8 cellular contexts compared by ENCODE assay signal in genomic region chr3:8324727-8325126, GRCh38.
DNase-seq lines count a peak whose midpoint lies in the region; ATAC-seq and TF ChIP-seq lines count a peak whose summit lies in the region.

No MANE protein-coding gene starts in this region.

- H3K9ac ChIP-seq in endodermal cell (ENCODE audit: extremely low read depth, low read length, poor library complexity, severe bottlenecking), result no peak overlapping the region

- DNase-seq in CD1c-positive myeloid dendritic cell (ENCODE audit: extremely low spot score) (peak; percentile 26), KBM-7 (peak; percentile 81), endodermal cell (peak; percentile 80)
- DNase-seq in activated CD4-positive, alpha-beta T cell treated with anti-CD3 and anti-CD28 coated beads, Interleukin-2, amount 50 U/mL, for 1 hour, result peak; percentile 59
- peak; percentile 79 for DNase-seq in natural killer cell treated with Interleukin-12 subunit alpha and Interleukin-12 subunit beta and Interleukin-15 and Interleukin-18, amount 100 ng/mL, for 72 hours (ENCODE audit: low spot score)

- no peak overlapping the region for H3K27ac Mint-ChIP-seq in endodermal cell
- H3K27ac Mint-ChIP-seq in natural killer cell treated with Interleukin-12 subunit alpha and Interleukin-12 subunit beta and Interleukin-15 and Interleukin-18, amount 100 ng/mL, for 72 hours, result no peak overlapping the region

- H3K9me3 Mint-ChIP-seq in endodermal cell, result peaks cover 14% of the 10 kb centered on the region
- H3K9me3 Mint-ChIP-seq in natural killer cell treated with Interleukin-12 subunit alpha and Interleukin-12 subunit beta and Interleukin-15 and Interleukin-18, amount 100 ng/mL, for 72 hours, result no peaks in the 10 kb centered on the region

- H3K4me1 Mint-ChIP-seq in endodermal cell, result peaks cover 21% of the 10 kb centered on the region
- H3K4me1 Mint-ChIP-seq in natural killer cell treated with Interleukin-12 subunit alpha and Interleukin-12 subunit beta and Interleukin-15 and Interleukin-18, amount 100 ng/mL, for 72 hours (ENCODE audit: low read depth in 2 of 2), result peaks cover 17 to 20% of the 10 kb centered on the region in 2 donors

- no peaks in the 10 kb centered on the region for H3K36me3 Mint-ChIP-seq in endodermal cell (ENCODE audit: low read depth)
- no peaks in the 10 kb centered on the region for H3K36me3 Mint-ChIP-seq in natural killer cell treated with Interleukin-12 subunit alpha and Interleukin-12 subunit beta and Interleukin-15 and Interleukin-18, amount 100 ng/mL, for 72 hours

- H3K4me3 Mint-ChIP-seq in endodermal cell, result no peak overlapping the region
- H3K4me3 Mint-ChIP-seq in natural killer cell treated with Interleukin-12 subunit alpha and Interleukin-12 subunit beta and Interleukin-15 and Interleukin-18, amount 100 ng/mL, for 72 hours, result no peak overlapping the region

- peak; percentile 82 for TF ChIP-seq CTCF in endodermal cell (conservative IDR thresholded peaks at IDR 0.05)

- no peaks in the 10 kb centered on the region for H3K27me3 ChIP-seq in endodermal cell (ENCODE audit: control insufficient read depth, insufficient read depth, low read length, poor library complexity, severe bottlenecking)

- H3K4me1 ChIP-seq in endodermal cell (ENCODE audit: control insufficient read depth, insufficient read depth, low read length), result peaks cover 17% of the 10 kb centered on the region

- no peaks in the 10 kb centered on the region for H3K36me3 ChIP-seq in endodermal cell (ENCODE audit: control insufficient read depth, insufficient read depth, low read length)

- no peak overlapping the region for H3K4me3 ChIP-seq in endodermal cell (ENCODE audit: low read length)

- in situ Hi-C loops in KBM-7 (cut with MboI; ENCODE audit: low pct_unique_long_range_greater_than_20kb, low sequenced_read_pairs), result no loop called here

- ATAC-seq in GM19372 (IDR thresholded peaks at IDR 0.05; ENCODE audit: low read depth, unreplicated experiment) (peak; percentile 75), HG03521 (IDR thresholded peaks at IDR 0.05; ENCODE audit: unreplicated experiment) (no peak), HG03095 (IDR thresholded peaks at IDR 0.05; ENCODE audit: unreplicated experiment) (no peak)
- peak; percentile 70 to 85 for ATAC-seq in natural killer cell treated with Interleukin-12 subunit alpha and Interleukin-12 subunit beta and Interleukin-15 and Interleukin-18, amount 100 ng/mL, for 72 hours

- H3K9me3 ChIP-seq in endodermal cell (ENCODE audit: control insufficient read depth, low read length), result peaks cover 4% of the 10 kb centered on the region

- H3K27ac ChIP-seq in endodermal cell (ENCODE audit: low read depth, low read length), result no peak overlapping the region

- WGBS in endodermal cell (ENCODE audit: insufficient coverage in 1 of 2, insufficient read length in 1 of 2), 2 experiments, result 91 to 94% methylated on average over 3 of the region's 3 CpGs

- H3K27me3 Mint-ChIP-seq in endodermal cell (ENCODE audit: insufficient read depth), result no peaks in the 10 kb centered on the region
- peaks cover 0 to 7% of the 10 kb centered on the region in 2 donors for H3K27me3 Mint-ChIP-seq in natural killer cell treated with Interleukin-12 subunit alpha and Interleukin-12 subunit beta and Interleukin-15 and Interleukin-18, amount 100 ng/mL, for 72 hours

Comparison
In these comparisons a context has a peak if more than half of its experiments do, and no peak if none do; other contexts are left out.
1. DNase-seq: peak in every context shown above with its lines; median percentile 81 in KBM-7; 80 in endodermal cell; 79 in natural killer cell treated with Interleukin-12 subunit alpha and Interleukin-12 subunit beta and Interleukin-15 and Interleukin-18, amount 100 ng/mL, for 72 hours; 59 in activated CD4-positive, alpha-beta T cell treated with anti-CD3 and anti-CD28 coated beads, Interleukin-2, amount 50 U/mL, for 1 hour; 26 in CD1c-positive myeloid dendritic cell.
2. ATAC-seq: peak in GM19372 (single experiment) and natural killer cell treated with Interleukin-12 subunit alpha and Interleukin-12 subunit beta and Interleukin-15 and Interleukin-18, amount 100 ng/mL, for 72 hours (2 of 2); none in HG03521 (single experiment) and HG03095 (single experiment).